ENCODE assay signal across 25 cellular contexts in the genomic region with DNA sequence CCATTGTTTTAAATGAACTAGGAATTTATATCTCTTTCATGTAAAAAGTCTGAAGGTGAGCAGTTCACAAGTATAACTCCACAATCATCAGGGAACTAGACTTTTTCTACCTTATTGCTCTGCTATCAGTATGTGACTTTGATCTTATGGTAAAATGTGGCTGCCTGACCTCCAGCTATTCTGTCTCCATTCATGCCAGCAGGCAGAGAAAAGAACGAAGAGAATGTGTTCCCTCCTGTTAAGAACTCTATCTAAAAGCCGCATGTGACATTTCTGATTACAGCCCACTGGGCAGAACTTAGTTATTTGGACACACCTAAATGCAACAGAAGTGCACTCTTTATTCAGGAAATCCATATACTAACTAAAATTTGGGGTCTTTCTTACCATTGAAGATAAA.
"Had no signal": no experiment of that assay in that cellular context is flagged by ENCODE, and none has a peak within 500 bp of the region (broad histone marks: within the 10 kb centered on the region; RNA-seq: fewer than 3 reads in every experiment).

No MANE protein-coding gene starts in this region.

- H3K4me3 Mint-ChIP-seq: naive thymus-derived CD8-positive, alpha-beta T cell; nephron; neural crest cell; stimulated activated effector memory CD8-positive, alpha-beta T cell treated with anti-CD3 and anti-CD28 coated beads, Interleukin-12 subunit alpha, Interleukin-12 subunit beta, amount 100 ng/mL, for 72 hours; stimulated activated naive CD8-positive, alpha-beta T cell treated with anti-CD3 and anti-CD28 coated beads, Interleukin-15, Interleukin-2, amounts not matched to agents 100 ng/mL and 50 ng/mL, for 24 hours had no signal

- H3K4me1 ChIP-seq: spleen, suprapubic skin, tibial artery, upper lobe of right lung had no signal

- ATAC-seq: left lobe of liver; naive thymus-derived CD8-positive, alpha-beta T cell; sciatic nerve; stimulated activated effector memory CD8-positive, alpha-beta T cell treated with anti-CD3 and anti-CD28 coated beads, Interleukin-12 subunit alpha, Interleukin-12 subunit beta, amount 100 ng/mL, for 72 hours; upper lobe of right lung had no signal

- H3K4me1 Mint-ChIP-seq: naive thymus-derived CD8-positive, alpha-beta T cell; stimulated activated effector memory CD8-positive, alpha-beta T cell treated with anti-CD3 and anti-CD28 coated beads, Interleukin-12 subunit alpha, Interleukin-12 subunit beta, amount 100 ng/mL, for 72 hours had no signal

- H3K36me3 ChIP-seq: heart right ventricle, neutrophil, spleen, suprapubic skin, thoracic aorta, tibial artery, upper lobe of right lung had no signal

- H2AFZ ChIP-seq: hepatocyte had no signal

- FAIRE-seq: urothelium cell line had no signal

- H3K9me3 Mint-ChIP-seq: nephron had no signal

- H3K27me3 Mint-ChIP-seq: progenitor cell of endocrine pancreas; stimulated activated naive CD8-positive, alpha-beta T cell treated with anti-CD3 and anti-CD28 coated beads, Interleukin-15, Interleukin-2, amounts not matched to agents 100 ng/mL and 50 ng/mL, for 24 hours had no signal

- H3K36me3 Mint-ChIP-seq: naive thymus-derived CD8-positive, alpha-beta T cell; stimulated activated effector memory CD8-positive, alpha-beta T cell treated with anti-CD3 and anti-CD28 coated beads, Interleukin-12 subunit alpha, Interleukin-12 subunit beta, amount 100 ng/mL, for 72 hours had no signal

- DNase-seq: heart right ventricle; islet precursor cell; naive thymus-derived CD8-positive, alpha-beta T cell; occipital lobe; right cardiac atrium; spleen; stimulated activated CD4-positive, alpha-beta T cell treated with anti-CD3 and anti-CD28 coated beads, Interleukin-4, amount 100 ng/mL, for 24 hours; stimulated activated naive CD4-positive, alpha-beta T cell; tibial artery; trophoblast cell; upper lobe of right lung had no signal

- H3K9me3 ChIP-seq: heart right ventricle, neutrophil, suprapubic skin, thoracic aorta, tibial artery, upper lobe of right lung had no signal

- H3K27me3 ChIP-seq: heart right ventricle, hepatocyte, neutrophil, spleen, suprapubic skin, tibial artery, upper lobe of right lung had no signal

- H3K27ac ChIP-seq: neutrophil, skin epidermis, spleen, suprapubic skin, thoracic aorta, tibial artery, upper lobe of right lung had no signal

- H3K4me2 ChIP-seq: hepatocyte had no signal

- H3K4me3 ChIP-seq: heart right ventricle, hepatocyte, lung, skin epidermis, spleen, suprapubic skin, thoracic aorta, tibial artery, upper lobe of right lung had no signal
